Comparison of ENCODE assay signal across 9 cellular contexts in the genomic region with DNA sequence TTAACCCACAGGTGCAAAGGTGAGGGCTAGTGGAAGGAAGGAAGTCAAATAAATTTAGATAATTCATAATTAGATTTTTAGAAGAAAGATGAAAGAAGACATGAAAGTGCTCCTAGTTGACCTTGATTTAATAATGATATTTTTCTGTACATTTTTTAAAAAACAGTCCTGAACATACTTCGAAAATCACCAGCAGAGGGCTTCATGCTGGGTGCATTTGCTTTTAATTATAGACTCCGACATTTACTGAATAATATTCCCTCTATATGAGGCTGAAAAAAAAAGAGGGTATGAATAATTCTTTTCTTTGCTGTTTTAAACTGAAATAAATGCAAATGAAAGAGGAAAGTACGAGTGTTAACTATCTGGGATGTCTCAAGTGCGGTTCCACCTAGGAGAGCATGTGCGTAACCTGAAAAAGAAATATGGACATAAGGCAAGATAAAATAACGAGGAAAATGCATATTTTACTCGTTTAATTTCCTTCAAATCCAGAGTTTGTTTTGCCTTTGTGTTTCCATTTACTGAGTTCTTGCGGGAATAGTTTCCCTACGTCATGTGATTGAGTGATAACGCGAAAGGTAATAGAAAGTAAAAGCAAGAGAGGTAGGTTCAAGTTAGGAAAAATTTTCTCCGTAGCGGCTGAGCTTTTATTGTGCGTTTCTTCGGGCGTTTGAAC. TPM values are rescaled to one million over a fixed set of nuclear protein-coding genes. Genes with fewer than 3 reads are reported as not detected.
DNase-seq lines count a peak whose midpoint lies in the region; ATAC-seq and TF ChIP-seq lines count a peak whose summit lies in the region.
"Had no signal": no experiment of that assay in that cellular context is flagged by ENCODE, and none has a peak within 500 bp of the region (broad histone marks: within the 10 kb centered on the region; RNA-seq: fewer than 3 reads in every experiment).

No MANE protein-coding gene starts in this region.

- H3K9me2 ChIP-seq in DOHH2 (replicated peaks; ENCODE audit: control insufficient read depth, low read length): no peaks in the 10 kb centered on the region

- H3K36me3 ChIP-seq in DOHH2 (ENCODE audit: control insufficient read depth, low read length) (no peaks in the 10 kb centered on the region), upper lobe of left lung (no peaks in the 10 kb centered on the region)

- no peak for DNase-seq in activated CD8-positive, alpha-beta T cell treated with anti-CD3 and anti-CD28 coated beads, Interleukin-2, amount 10 ng/mL, durations not matched to agents 7 days and 5 days
- DNase-seq in kidney glomerular epithelial cell (lab: John Stamatoyannopoulos, UW) (peak; percentile 66), upper lobe of left lung (no peak), amygdala (lab: John Stamatoyannopoulos, UW) (no peak), RPMI8226 (no peak)

- H3K4me1 ChIP-seq in DOHH2 (ENCODE audit: control insufficient read depth, low read length) (peaks cover 4% of the 10 kb centered on the region; the same call in 1 of the 2 replicates), upper lobe of left lung (peaks cover 4 to 16% (median 13%) of the 10 kb centered on the region in 4 donors)

- H3K4me1 Mint-ChIP-seq in activated CD8-positive, alpha-beta T cell treated with anti-CD3 and anti-CD28 coated beads, Interleukin-2, amount 10 ng/mL, durations not matched to agents 7 days and 5 days (ENCODE audit: low read depth): peaks cover 10% of the 10 kb centered on the region

- no peak for TF ChIP-seq CTCF in DOHH2 (IDR thresholded peaks at IDR 0.05; ENCODE audit: low read depth, low read length, poor library complexity, severe bottlenecking)
- peak in 3 of 6 experiments; percentile 8 to 23 (median 18) for TF ChIP-seq CTCF in upper lobe of left lung (IDR thresholded peaks at IDR 0.05)

- TF ChIP-seq POLR2A in upper lobe of left lung (IDR thresholded peaks at IDR 0.05): no peak

- no peaks in the 10 kb centered on the region for H4K20me1 ChIP-seq in DOHH2 (ENCODE audit: control insufficient read depth, insufficient read depth, low read depth, low read length)

- POLR2A ChIA-PET in activated CD8-positive, alpha-beta T cell treated with anti-CD3 and anti-CD28 coated beads, Interleukin-2, amount 10 ng/mL, durations not matched to agents 7 days and 5 days (lab: Charles Lee): no interaction called here

- H3K27me3 ChIP-seq in DOHH2 (ENCODE audit: control insufficient read depth, low read length): peaks cover 19% of the 10 kb centered on the region
- H3K27me3 ChIP-seq in upper lobe of left lung: peaks cover 0 to 26% (median 12%) of the 10 kb centered on the region in 4 donors

- H3K4me3 ChIP-seq in DOHH2 (ENCODE audit: low read length): peak overlapping the region; percentile 59
- H3K4me3 ChIP-seq in upper lobe of left lung: peak overlapping the region; percentile 13 to 52 (median 41)

- no peak overlapping the region for H3K27ac Mint-ChIP-seq in activated CD8-positive, alpha-beta T cell treated with anti-CD3 and anti-CD28 coated beads, Interleukin-2, amount 10 ng/mL, durations not matched to agents 7 days and 5 days

- no peaks in the 10 kb centered on the region for H3F3A ChIP-seq in DOHH2 (ENCODE audit: control insufficient read depth, insufficient read depth)

- peak; percentile 41 for ATAC-seq in GM19397 (IDR thresholded peaks at IDR 0.05; ENCODE audit: unreplicated experiment)
- peak; percentile 29 for ATAC-seq in HG03469 (IDR thresholded peaks at IDR 0.05; ENCODE audit: unreplicated experiment)
- ATAC-seq in activated CD8-positive, alpha-beta T cell treated with anti-CD3 and anti-CD28 coated beads, Interleukin-2, amount 10 ng/mL, durations not matched to agents 7 days and 5 days: no peak
- ATAC-seq in upper lobe of left lung (ENCODE audit: low FRiP score in 2 of 2): no peak

- no peaks in the 10 kb centered on the region for H3K9me3 Mint-ChIP-seq in activated CD8-positive, alpha-beta T cell treated with anti-CD3 and anti-CD28 coated beads, Interleukin-2, amount 10 ng/mL, durations not matched to agents 7 days and 5 days (ENCODE audit: insufficient read depth)

- peaks cover 4% of the 10 kb centered on the region for H3K36me3 Mint-ChIP-seq in activated CD8-positive, alpha-beta T cell treated with anti-CD3 and anti-CD28 coated beads, Interleukin-2, amount 10 ng/mL, durations not matched to agents 7 days and 5 days (ENCODE audit: low read depth)

- CTCF ChIA-PET in activated CD8-positive, alpha-beta T cell treated with anti-CD3 and anti-CD28 coated beads, Interleukin-2, amount 10 ng/mL, durations not matched to agents 7 days and 5 days (lab: Charles Lee): interaction anchor here (0.6 to 1.0 kb wide), 5 partner anchors 9 to 1148 kb away, joined by 3 read pairs; no protein-coding TSS in a partner anchor

- H3K27me3 Mint-ChIP-seq in activated CD8-positive, alpha-beta T cell treated with anti-CD3 and anti-CD28 coated beads, Interleukin-2, amount 10 ng/mL, durations not matched to agents 7 days and 5 days (ENCODE audit: low read depth): peaks cover 39% of the 10 kb centered on the region

- no peak for TF ChIP-seq EP300 in upper lobe of left lung (IDR thresholded peaks at IDR 0.05)

- WGBS in upper lobe of left lung, 2 donors: 3 to 6% methylated on average over 16 of the region's 16 CpGs

- H3K4me3 Mint-ChIP-seq in activated CD8-positive, alpha-beta T cell treated with anti-CD3 and anti-CD28 coated beads, Interleukin-2, amount 10 ng/mL, durations not matched to agents 7 days and 5 days: peak overlapping the region; percentile 83

- peak overlapping the region; percentile 70 for H3K4me2 ChIP-seq in DOHH2 (ENCODE audit: low read length)

- H3K27ac ChIP-seq in DOHH2 (ENCODE audit: low read depth, low read length) (no peak overlapping the region), upper lobe of left lung (no peak overlapping the region)

- no peaks in the 10 kb centered on the region for H3K79me2 ChIP-seq in DOHH2 (ENCODE audit: control insufficient read depth, low read length)

- H3K9me3 ChIP-seq in DOHH2 (ENCODE audit: control insufficient read depth, insufficient read depth, low read length) (no peaks in the 10 kb centered on the region), upper lobe of left lung (no peaks in the 10 kb centered on the region)

RNA-seq across cellular contexts. Expression of a gene that starts 3.1 kb away (rescaled TPM):
- total RNA-seq in activated CD8-positive, alpha-beta T cell treated with anti-CD3 and anti-CD28 coated beads, Interleukin-2, amount 10 ng/mL, durations not matched to agents 7 days and 5 days: not detected
- total RNA-seq in upper lobe of left lung: 1 to 10 TPM in 1 of 6 donors, not detected in 5; 1.0 TPM
- total RNA-seq: dermis microvascular lymphatic vessel endothelial cell had no signal

Comparison
In these comparisons a context has a peak if more than half of its experiments do, and no peak if none do; other contexts are left out.
1. ATAC-seq: peak in GM19397 (single experiment) and HG03469 (single experiment); none in activated CD8-positive, alpha-beta T cell treated with anti-CD3 and anti-CD28 coated beads, Interleukin-2, amount 10 ng/mL, durations not matched to agents 7 days and 5 days (single experiment) and upper lobe of left lung (0 of 2).